Comparison of ENCODE assay signal across 1 cellular context in the genomic region with DNA sequence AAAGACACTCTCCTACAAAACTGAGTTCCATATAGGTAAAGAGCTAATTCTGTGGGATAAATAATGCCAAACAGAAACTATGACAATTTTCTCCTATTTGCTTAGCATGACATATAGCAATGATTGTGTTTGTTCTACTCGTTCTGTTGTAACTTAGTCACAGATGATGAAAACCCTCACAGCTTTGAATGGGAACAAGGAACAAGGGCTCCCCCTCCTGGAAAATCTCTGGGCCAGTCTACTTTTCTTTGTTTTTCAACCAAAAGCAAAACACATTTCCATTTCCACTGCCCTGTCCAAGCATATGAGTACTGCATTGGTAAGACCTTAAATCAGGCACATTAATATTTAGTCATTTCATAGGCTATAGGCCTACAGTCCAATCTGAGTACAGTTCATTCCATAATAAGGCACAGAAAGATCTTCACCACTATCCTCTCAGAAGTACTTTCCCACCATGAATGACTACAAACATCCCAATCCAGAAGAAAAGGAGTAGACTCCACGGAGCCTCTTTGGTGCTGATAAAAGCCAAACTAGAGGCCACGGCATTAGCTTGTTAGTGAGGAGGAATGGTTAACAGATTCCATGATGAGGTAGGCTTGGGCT.
TF ChIP-seq lines count a peak whose summit lies in the region.

No MANE protein-coding gene starts in this region.

TF ChIP-seq in SK-N-SH treated with all-trans-retinoic acid at 6 μM for 48 hours, 23 proteins besides CTCF, POLR2A, EP300 and RAD21 (continued from another document):
- TF ChIP-seq, protein P1, sequence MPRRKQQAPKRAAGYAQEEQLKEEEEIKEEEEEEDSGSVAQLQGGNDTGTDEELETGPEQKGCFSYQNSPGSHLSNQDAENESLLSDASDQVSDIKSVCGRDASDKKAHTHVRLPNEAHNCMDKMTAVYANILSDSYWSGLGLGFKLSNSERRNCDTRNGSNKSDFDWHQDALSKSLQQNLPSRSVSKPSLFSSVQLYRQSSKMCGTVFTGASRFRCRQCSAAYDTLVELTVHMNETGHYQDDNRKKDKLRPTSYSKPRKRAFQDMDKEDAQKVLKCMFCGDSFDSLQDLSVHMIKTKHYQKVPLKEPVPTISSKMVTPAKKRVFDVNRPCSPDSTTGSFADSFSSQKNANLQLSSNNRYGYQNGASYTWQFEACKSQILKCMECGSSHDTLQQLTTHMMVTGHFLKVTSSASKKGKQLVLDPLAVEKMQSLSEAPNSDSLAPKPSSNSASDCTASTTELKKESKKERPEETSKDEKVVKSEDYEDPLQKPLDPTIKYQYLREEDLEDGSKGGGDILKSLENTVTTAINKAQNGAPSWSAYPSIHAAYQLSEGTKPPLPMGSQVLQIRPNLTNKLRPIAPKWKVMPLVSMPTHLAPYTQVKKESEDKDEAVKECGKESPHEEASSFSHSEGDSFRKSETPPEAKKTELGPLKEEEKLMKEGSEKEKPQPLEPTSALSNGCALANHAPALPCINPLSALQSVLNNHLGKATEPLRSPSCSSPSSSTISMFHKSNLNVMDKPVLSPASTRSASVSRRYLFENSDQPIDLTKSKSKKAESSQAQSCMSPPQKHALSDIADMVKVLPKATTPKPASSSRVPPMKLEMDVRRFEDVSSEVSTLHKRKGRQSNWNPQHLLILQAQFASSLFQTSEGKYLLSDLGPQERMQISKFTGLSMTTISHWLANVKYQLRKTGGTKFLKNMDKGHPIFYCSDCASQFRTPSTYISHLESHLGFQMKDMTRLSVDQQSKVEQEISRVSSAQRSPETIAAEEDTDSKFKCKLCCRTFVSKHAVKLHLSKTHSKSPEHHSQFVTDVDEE (CRISPR knock-in tag; IDR thresholded peaks at IDR 0.05), result no peak
- TF ChIP-seq ZC3H10 (CRISPR knock-in tag; IDR thresholded peaks at IDR 0.05), result no peak
- no peak for TF ChIP-seq RARB (CRISPR knock-in tag; IDR thresholded peaks at IDR 0.05)
